ENCODE assay signal across 1 cellular context in genomic region chr19:44551850-44552249, GRCh38.
TF ChIP-seq lines count a peak whose summit lies in the region.

No MANE protein-coding gene starts in this region.

TF ChIP-seq in HEK293, 187 proteins besides CTCF, POLR2A, EP300 and RAD21 (continued from another document):
- TF ChIP-seq PRDM2 (tag by site-specific recombination; IDR thresholded peaks at IDR 0.05; ENCODE audit: borderline replicate concordance): no peak
- peak; percentile 66 for TF ChIP-seq ZNF664 (tag by site-specific recombination; IDR thresholded peaks at IDR 0.05)
- peak; percentile 18; the same call in 1 of the 2 replicates for TF ChIP-seq GLI2 (tag by site-specific recombination; IDR thresholded peaks at IDR 0.05; ENCODE audit: borderline replicate concordance, low read depth)
- no peak for TF ChIP-seq ZNF26 (tag by site-specific recombination; IDR thresholded peaks at IDR 0.05)
- peak; percentile 91; the same call in 1 of the 2 replicates for TF ChIP-seq ZNF394 (tag by site-specific recombination; IDR thresholded peaks at IDR 0.05; ENCODE audit: borderline replicate concordance)
- TF ChIP-seq ZNF19 (tag by site-specific recombination; IDR thresholded peaks at IDR 0.05; ENCODE audit: low read depth): 0 out of 2 replicates have a peak, but pooled peaks have one; percentile 32
- TF ChIP-seq ZNF341 (tag by site-specific recombination; IDR thresholded peaks at IDR 0.05; ENCODE audit: low read depth): no peak
- TF ChIP-seq ZNF785 (tag by site-specific recombination; IDR thresholded peaks at IDR 0.05): no peak
- no peak for TF ChIP-seq SP3 (tag by site-specific recombination; IDR thresholded peaks at IDR 0.05)
- no peak for TF ChIP-seq ZNF707 (tag by site-specific recombination; IDR thresholded peaks at IDR 0.05)
- no peak for TF ChIP-seq ZBTB6 (tag by site-specific recombination; IDR thresholded peaks at IDR 0.05)
- 0 out of 2 replicates have a peak, but pooled peaks have one; percentile 57 for TF ChIP-seq ZNF404 (tag by site-specific recombination; IDR thresholded peaks at IDR 0.05)
- 0 out of 2 replicates have a peak, but pooled peaks have one; percentile 26 for TF ChIP-seq GFI1B (tag by site-specific recombination; IDR thresholded peaks at IDR 0.05)
- TF ChIP-seq ZNF280D (tag by site-specific recombination; IDR thresholded peaks at IDR 0.05): no peak
- TF ChIP-seq ZNF530 (tag by site-specific recombination; IDR thresholded peaks at IDR 0.05; ENCODE audit: low read depth): no peak
- 0 out of 2 replicates have a peak, but pooled peaks have one; percentile 24 for TF ChIP-seq ZNF501 (tag by site-specific recombination; IDR thresholded peaks at IDR 0.05)
- TF ChIP-seq ZNF174 (tag by site-specific recombination; IDR thresholded peaks at IDR 0.05): no peak
- no peak for TF ChIP-seq ZNF133 (tag by site-specific recombination; IDR thresholded peaks at IDR 0.05)
- TF ChIP-seq PRDM10 (tag by site-specific recombination; IDR thresholded peaks at IDR 0.05): no peak
- no peak for TF ChIP-seq SP2 (tag by site-specific recombination; IDR thresholded peaks at IDR 0.05)
- no peak for TF ChIP-seq KLF7 (tag by site-specific recombination; IDR thresholded peaks at IDR 0.05; ENCODE audit: borderline replicate concordance)
- no peak for TF ChIP-seq ZNF112 (tag by site-specific recombination; IDR thresholded peaks at IDR 0.05)
- TF ChIP-seq ZSCAN23 (tag by site-specific recombination; IDR thresholded peaks at IDR 0.05): no peak
- no peak for TF ChIP-seq ZNF704 (tag by site-specific recombination; IDR thresholded peaks at IDR 0.05)
- no peak for TF ChIP-seq ZNF157 (tag by site-specific recombination; IDR thresholded peaks at IDR 0.05)
TF ChIP-seq in HEK293: peak in this region for 26.
